ENCODE assay signal across 26 cellular contexts in genomic region chr1:7440154-7440553, GRCh38.
"Had no signal": no experiment of that assay in that cellular context is flagged by ENCODE, and none has a peak within 500 bp of the region (broad histone marks: within the 10 kb centered on the region; RNA-seq: fewer than 3 reads in every experiment).

No MANE protein-coding gene starts in this region.

- H3K4me3 ChIP-seq: colonic mucosa, esophagus squamous epithelium, gastrocnemius medialis, heart right ventricle, left ventricle myocardium inferior, lower lobe of right lung had no signal

- FAIRE-seq: endometrium, kidney had no signal

- H3K36me3 ChIP-seq: colonic mucosa, esophagus squamous epithelium, gastrocnemius medialis, heart right ventricle, left ventricle myocardium inferior, lower lobe of right lung had no signal

- H3K4me1 ChIP-seq: colonic mucosa, esophagus squamous epithelium, gastrocnemius medialis, heart right ventricle, left ventricle myocardium inferior, lower lobe of right lung had no signal

- H3K27ac ChIP-seq: colonic mucosa, epithelial cell of prostate, esophagus squamous epithelium, gastrocnemius medialis, heart right ventricle, left ventricle myocardium inferior, lower lobe of right lung had no signal

- H3K9me3 ChIP-seq: colonic mucosa, esophagus squamous epithelium, gastrocnemius medialis, heart right ventricle, left ventricle myocardium inferior, lower lobe of right lung had no signal

- H3K27me3 ChIP-seq: colonic mucosa, esophagus squamous epithelium, gastrocnemius medialis, heart right ventricle had no signal

- ATAC-seq: effector memory CD8-positive, alpha-beta T cell; esophagus mucosa; gastrocnemius medialis; left colon; left lobe of liver; lower lobe of right lung had no signal

- DNase-seq: colonic mucosa; cortex of kidney; effector CD8-positive, alpha-beta T cell; effector memory CD8-positive, alpha-beta T cell; endodermal cell; erythroblast; esophagus squamous epithelium; foreskin fibroblast; foreskin melanocyte; gastrocnemius medialis; glutamatergic neuron; head of caudate nucleus; heart right ventricle; hippocampal formation; islet precursor cell; kidney; kidney glomerular epithelial cell; left colon; left ventricle myocardium inferior; lower lobe of right lung; mesendoderm; midbrain had no signal
